In the genomic region with DNA sequence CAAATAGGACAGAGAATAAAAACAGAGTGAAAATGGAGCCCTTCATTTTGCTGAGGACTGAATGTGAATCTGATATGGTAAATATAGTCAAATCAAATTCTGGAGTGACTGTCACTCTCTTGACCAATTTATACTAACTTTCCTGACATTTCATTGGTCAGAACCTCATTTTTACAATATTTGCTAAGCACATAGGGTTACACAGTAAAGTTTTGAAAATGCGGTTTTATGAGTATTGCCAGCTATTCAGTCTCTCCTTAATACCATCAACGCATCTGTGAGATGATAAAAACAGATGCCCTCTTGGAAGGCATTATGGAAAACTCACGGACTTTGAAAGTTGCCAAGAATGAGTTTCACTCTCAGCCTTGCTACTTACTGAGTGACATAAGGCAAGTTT, we compare ENCODE assay signal across 36 cellular contexts. TPM values are rescaled to one million over a fixed set of nuclear protein-coding genes. Genes with fewer than 3 reads are reported as not detected.
"Had no signal": no experiment of that assay in that cellular context is flagged by ENCODE, and none has a peak within 500 bp of the region (broad histone marks: within the 10 kb centered on the region; RNA-seq: fewer than 3 reads in every experiment).

Gene INSL5, minus strand, starts transcription at position 101 of the 400 bp plus-strand sequence. Its CDS starts 55 bp downstream, at position 46.

- DNase-seq: activated B cell treated with CpG ODN at 0.5 μM for 24 hours; activated CD4-positive, alpha-beta memory T cell treated with anti-CD3 and anti-CD28 coated beads for 36 hours; activated CD4-positive, alpha-beta T cell treated with anti-CD3 and anti-CD28 coated beads for 4 hours; activated CD4-positive, alpha-beta T cell treated with anti-CD3 and anti-CD28 coated beads, Interleukin-2, amount 10 ng/mL, durations not matched to agents 24 days and 14 days; activated CD4-positive, alpha-beta T cell treated with anti-CD3 and anti-CD28 coated beads, Interleukin-2, amount 50 U/mL, for 1 hour; activated CD4-positive, alpha-beta T cell treated with anti-CD3 and anti-CD28 coated beads, Interleukin-2, amount 50 U/mL, for 4 hours; activated CD4-positive, CD25-positive, alpha-beta regulatory T cell treated with anti-CD3 and anti-CD28 coated beads, Interleukin-2, amount 50 U/mL, for 72 hours; activated CD8-positive, alpha-beta memory T cell treated with anti-CD3 and anti-CD28 coated beads, Interleukin-2, amount 50 U/mL, for 4 hours; activated CD8-positive, alpha-beta T cell treated with anti-CD3 and anti-CD28 coated beads for 36 hours; activated effector memory CD4-positive, alpha-beta T cell treated with Interleukin-2 at 50 U/mL for 16 hours; activated gamma-delta T cell; activated naive CD4-positive, alpha-beta T cell treated with anti-CD3 and anti-CD28 coated beads, Interleukin-2, amount 50 U/mL, for 16 hours; activated naive CD4-positive, alpha-beta T cell treated with Interleukin-2 at 50 U/mL for 16 hours; activated naive CD8-positive, alpha-beta T cell treated with anti-CD3 and anti-CD28 coated beads for 36 hours; activated T-cell treated with anti-CD3 and anti-CD28 coated beads for 4 hours; activated T-cell treated with anti-CD3 and anti-CD28 coated beads, Interleukin-2, amount 50 U/mL, for 1 hour; activated T-cell treated with anti-CD3 and anti-CD28 coated beads, Interleukin-2, amount 50 U/mL, for 4 hours; adrenal gland; amniotic stem cell; aorta; body of pancreas; brain microvascular endothelial cell; central memory CD4-positive, alpha-beta T cell; T-helper 1 cell; T-helper 2 cell; T-helper 9 cell had no signal

- H3K27me3 Mint-ChIP-seq: activated B cell treated with CpG ODN at 0.5 μM for 24 hours; activated CD8-positive, alpha-beta T cell treated with anti-CD3 and anti-CD28 coated beads for 36 hours; activated naive CD8-positive, alpha-beta T cell treated with anti-CD3 and anti-CD28 coated beads for 36 hours had no signal

- H3K4me1 Mint-ChIP-seq: activated B cell treated with CpG ODN at 0.5 μM for 24 hours; activated CD4-positive, alpha-beta T cell treated with anti-CD3 and anti-CD28 coated beads, Interleukin-2, amount 10 ng/mL, durations not matched to agents 24 days and 14 days had no signal

- H3K9me3 Mint-ChIP-seq: activated B cell treated with CpG ODN at 0.5 μM for 24 hours; activated CD8-positive, alpha-beta T cell treated with anti-CD3 and anti-CD28 coated beads for 36 hours; activated naive CD4-positive, alpha-beta T cell treated with anti-CD3 and anti-CD28 coated beads, Interleukin-2, amount 50 U/mL, for 72 hours; activated naive CD8-positive, alpha-beta T cell treated with anti-CD3 and anti-CD28 coated beads for 36 hours; activated T-cell treated with anti-CD3 and anti-CD28 coated beads, Interleukin-2, amount 50 U/mL, for 4 hours; activated T-helper 2 cell treated with anti-CD3 and anti-CD28 coated beads, Interferon-gamma antibody, Interleukin-2, Interleukin-4, amounts not matched to agents 10 μg/mL and 5 μg/mL and 100 μg/mL, durations not matched to agents 14 hours and 24 hours and 36 hours; T-helper 2 cell treated with Interferon-gamma antibody and Interleukin-4, amounts not matched to agents 5 μg/mL and 100 μg/mL, for 36 hours had no signal

- H3K4me3 Mint-ChIP-seq: activated B cell treated with CpG ODN at 0.5 μM for 24 hours; activated CD4-positive, alpha-beta memory T cell treated with anti-CD3 and anti-CD28 coated beads for 36 hours; activated CD4-positive, alpha-beta T cell treated with anti-CD3 and anti-CD28 coated beads, Interleukin-2, amount 10 ng/mL, durations not matched to agents 24 days and 14 days; activated CD8-positive, alpha-beta T cell treated with anti-CD3 and anti-CD28 coated beads for 36 hours; activated naive CD8-positive, alpha-beta T cell treated with anti-CD3 and anti-CD28 coated beads for 36 hours; activated T-cell treated with anti-CD3 and anti-CD28 coated beads, Interleukin-2, amount 50 U/mL, for 4 hours; T-helper 1 cell treated with Interleukin-12 subunit alpha and Interleukin-12 subunit beta and Interleukin-4 antibody, amounts not matched to agents 30 μg/mL and 1 μg/mL, for 36 hours; T-helper 2 cell treated with Interferon-gamma antibody and Interleukin-4, amounts not matched to agents 5 μg/mL and 100 μg/mL, for 36 hours had no signal

- H3K36me3 Mint-ChIP-seq: activated CD4-positive, alpha-beta memory T cell treated with anti-CD3 and anti-CD28 coated beads for 36 hours; activated naive CD4-positive, alpha-beta T cell treated with anti-CD3 and anti-CD28 coated beads, Interleukin-2, amount 50 U/mL, for 72 hours; activated naive CD8-positive, alpha-beta T cell treated with anti-CD3 and anti-CD28 coated beads for 36 hours had no signal

- H3K4me3 ChIP-seq: adrenal gland, body of pancreas, breast epithelium had no signal

- H3K9me3 ChIP-seq: adrenal gland, body of pancreas, breast epithelium had no signal

- H3K27ac ChIP-seq: adrenal gland, body of pancreas, brain microvascular endothelial cell, breast epithelium, VCaP had no signal

- ATAC-seq: activated CD8-positive, alpha-beta T cell treated with anti-CD3 and anti-CD28 coated beads for 36 hours; activated naive CD4-positive, alpha-beta T cell treated with anti-CD3 and anti-CD28 coated beads, Interleukin-2, amount 50 U/mL, for 72 hours; activated T-cell treated with anti-CD3 and anti-CD28 coated beads, Interleukin-2, amount 50 U/mL, for 4 hours; body of pancreas had no signal

- H3K36me3 ChIP-seq: adrenal gland, brain microvascular endothelial cell, breast epithelium had no signal

- H3K27me3 ChIP-seq: adrenal gland, body of pancreas, brain microvascular endothelial cell, breast epithelium had no signal

- H3K27ac Mint-ChIP-seq: activated B cell treated with CpG ODN at 0.5 μM for 24 hours; activated CD4-positive, alpha-beta memory T cell treated with anti-CD3 and anti-CD28 coated beads for 36 hours; activated CD4-positive, alpha-beta T cell treated with anti-CD3 and anti-CD28 coated beads, Interleukin-2, amount 10 ng/mL, durations not matched to agents 24 days and 14 days; activated CD8-positive, alpha-beta T cell treated with anti-CD3 and anti-CD28 coated beads for 36 hours; activated naive CD4-positive, alpha-beta T cell treated with anti-CD3 and anti-CD28 coated beads, Interleukin-2, amount 50 U/mL, for 72 hours; activated naive CD8-positive, alpha-beta T cell treated with anti-CD3 and anti-CD28 coated beads for 36 hours; activated T-helper 2 cell treated with anti-CD3 and anti-CD28 coated beads, Interferon-gamma antibody, Interleukin-2, Interleukin-4, amounts not matched to agents 10 μg/mL and 5 μg/mL and 100 μg/mL, durations not matched to agents 14 hours and 24 hours and 36 hours; T-helper 1 cell treated with Interleukin-12 subunit alpha and Interleukin-12 subunit beta and Interleukin-4 antibody, amounts not matched to agents 30 μg/mL and 1 μg/mL, for 36 hours; T-helper 2 cell treated with Interferon-gamma antibody and Interleukin-4, amounts not matched to agents 5 μg/mL and 100 μg/mL, for 36 hours had no signal

- H3K4me1 ChIP-seq: adrenal gland, body of pancreas, breast epithelium had no signal

RNA-seq across cellular contexts. Expression of gene INSL5, which starts in this region (rescaled TPM):
- total RNA-seq: activated B cell treated with CpG ODN at 0.5 μM for 24 hours; activated CD4-positive, alpha-beta memory T cell treated with anti-CD3 and anti-CD28 coated beads for 36 hours; activated CD4-positive, alpha-beta T cell treated with anti-CD3 and anti-CD28 coated beads, Interleukin-2, amount 10 ng/mL, durations not matched to agents 24 days and 14 days; activated CD8-positive, alpha-beta memory T cell treated with anti-CD3 and anti-CD28 coated beads for 36 hours; activated CD8-positive, alpha-beta T cell treated with anti-CD3 and anti-CD28 coated beads for 36 hours; activated naive CD4-positive, alpha-beta T cell treated with anti-CD3 and anti-CD28 coated beads, Interleukin-2, amount 50 U/mL, for 72 hours; activated naive CD8-positive, alpha-beta T cell treated with anti-CD3 and anti-CD28 coated beads for 36 hours; activated T-cell treated with anti-CD3 and anti-CD28 coated beads, Interleukin-2, amount 50 U/mL, for 4 hours; activated T-helper 2 cell treated with anti-CD3 and anti-CD28 coated beads, Interferon-gamma antibody, Interleukin-2, Interleukin-4, amounts not matched to agents 10 μg/mL and 5 μg/mL and 100 μg/mL, durations not matched to agents 14 hours and 24 hours and 36 hours; adrenal gland; aorta; astrocyte; body of pancreas; cardiac septum; cerebellum had no signal
- polyA plus RNA-seq: adrenal gland, aorta had no signal
